20 cellular contexts compared by ENCODE assay signal in the genomic region with DNA sequence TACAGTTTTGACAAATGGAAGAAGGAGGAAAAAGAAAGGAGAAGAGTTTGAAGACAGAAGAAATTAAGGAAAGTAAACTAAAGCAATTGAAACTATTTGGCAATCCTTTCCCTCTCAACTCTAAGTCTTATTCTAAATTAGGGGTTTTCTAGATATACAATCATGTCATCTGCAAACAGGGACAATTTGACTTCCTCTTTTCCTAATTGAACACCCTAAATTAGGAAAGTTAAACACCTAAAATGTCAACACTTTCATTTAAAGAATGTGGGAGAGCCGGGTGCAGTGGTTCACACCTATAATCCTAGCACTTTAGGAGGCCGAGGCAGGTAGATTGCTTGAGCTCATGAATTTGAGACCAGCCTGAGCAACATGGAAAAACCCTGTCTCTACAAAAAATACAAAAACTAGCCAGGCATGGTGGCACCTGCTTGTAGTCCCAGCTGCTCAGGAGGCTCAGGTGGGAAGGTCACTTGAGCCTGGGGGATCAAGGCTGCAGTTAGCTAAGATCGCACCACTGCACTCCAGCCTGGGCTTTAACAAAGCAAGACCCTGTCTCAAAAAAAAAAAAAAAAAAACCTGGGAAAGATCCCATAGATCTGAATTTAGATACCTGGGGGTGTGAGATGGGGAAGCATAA. TPM values are rescaled to one million over a fixed set of nuclear protein-coding genes. Genes with fewer than 3 reads are reported as not detected.
DNase-seq lines count a peak whose midpoint lies in the region; ATAC-seq, FAIRE-seq and TF ChIP-seq lines count a peak whose summit lies in the region.
"Had no signal": no experiment of that assay in that cellular context is flagged by ENCODE, and none has a peak within 500 bp of the region (broad histone marks: within the 10 kb centered on the region; RNA-seq: fewer than 3 reads in every experiment).

No MANE protein-coding gene starts in this region.

- no peak overlapping the region for H2AFZ ChIP-seq in OCI-LY3 (ENCODE audit: low read depth, low read length)
- H2AFZ ChIP-seq in HepG2 (ENCODE audit: low read length) = no peak overlapping the region

- WGBS in right cardiac atrium = 84% methylated on average over 3 of the region's 3 CpGs
- 28% methylated on average over 3 of the region's 3 CpGs for WGBS in HepG2 (ENCODE audit: low lambda C conversion rate)
- WGBS in sigmoid colon, 2 donors = 82 to 85% methylated on average over 3 of the region's 3 CpGs

- H4K20me1 ChIP-seq in OCI-LY3 (ENCODE audit: insufficient read depth, low read length) = no peaks in the 10 kb centered on the region
- no peaks in the 10 kb centered on the region for H4K20me1 ChIP-seq in HepG2 (ENCODE audit: insufficient read depth, low read length)

- H3K79me2 ChIP-seq in OCI-LY3 (ENCODE audit: low read length) (peaks cover 69% of the 10 kb centered on the region), HepG2 (ENCODE audit: insufficient read depth, low read length) (no peaks in the 10 kb centered on the region)

- intact Hi-C loops in right cardiac atrium (cut with DNase I) (no loop called here), cardiac septum (cut with DNase I) (no loop called here), tibial artery (cut with DNase I; ENCODE audit: low total_unique reads) (no loop called here), HepG2 (cut with micrococcal nuclease; ENCODE audit: unreplicated experiment) (no loop called here), sigmoid colon (cut with DNase I) (no loop called here)

- H3K36me3 ChIP-seq in OCI-LY3 (replicated peaks; ENCODE audit: low read depth, low read length) = peaks cover 13% of the 10 kb centered on the region
- no peaks in the 10 kb centered on the region for H3K36me3 ChIP-seq in tibial artery
- H3K36me3 ChIP-seq in HepG2 (replicated peaks in 1 of 2; ENCODE audit: control insufficient read depth in 1 of 2, insufficient read depth in 2 of 2, low read length in 2 of 2) = no peaks in the 10 kb centered on the region
- no peaks in the 10 kb centered on the region for H3K36me3 ChIP-seq in sigmoid colon
- H3K36me3 ChIP-seq: uterus had no signal

- TF ChIP-seq EP300 in HepG2 (IDR thresholded peaks at IDR 0.05; ENCODE audit: low read depth in 2 of 2, low read length in 2 of 2) (no peak), HepG2 (CRISPR knock-in tag; IDR thresholded peaks at IDR 0.05; ENCODE audit: borderline replicate concordance) (no peak), sigmoid colon (IDR thresholded peaks at IDR 0.05) (no peak)

- no peak for TF ChIP-seq POLR2A in HepG2 (IDR thresholded peaks at IDR 0.05; ENCODE audit: insufficient read depth in 1 of 2, low read depth in 2 of 2, low read length in 2 of 2)
- TF ChIP-seq POLR2A in sigmoid colon (IDR thresholded peaks at IDR 0.05) = no peak

- H3K4me2 ChIP-seq in OCI-LY3 (ENCODE audit: low read length) = peak overlapping the region; percentile 94
- H3K4me2 ChIP-seq in HepG2 (ENCODE audit: low read depth, low read length) = no peak overlapping the region

- FAIRE-seq in HepG2 (lab: Jason Lieb, UNC) = no peak
- FAIRE-seq: HTR-8/SVneo, TTC549 had no signal

- BruUV-seq in HepG2 (replicated peaks; lab: Mats Ljungman, UMichigan) = no TSS peak

- peaks cover 6% of the 10 kb centered on the region for H3K4me1 ChIP-seq in right cardiac atrium (ENCODE audit: control insufficient read depth, insufficient read depth, low read length)
- H3K4me1 ChIP-seq in OCI-LY3 (ENCODE audit: low read length) = peaks cover 96% of the 10 kb centered on the region
- H3K4me1 ChIP-seq in tibial artery = peaks cover 0 to 80% (median 30%) of the 10 kb centered on the region in 4 donors
- no peaks in the 10 kb centered on the region for H3K4me1 ChIP-seq in HepG2 (ENCODE audit: insufficient read depth, low read length)
- peaks cover 0 to 68% (median 62%) of the 10 kb centered on the region in 4 donors for H3K4me1 ChIP-seq in sigmoid colon
- H3K4me1 ChIP-seq: uterus had no signal

- H3K9ac ChIP-seq in OCI-LY3 (ENCODE audit: low read length) (peak overlapping the region; percentile 85), HepG2 (ENCODE audit: insufficient read depth, low read depth, low read length) (no peak overlapping the region)

- CTCF ChIA-PET in HepG2 (lab: Yijun Ruan, JAX; ENCODE audit: low intra/inter-chr PET ratio, low total read pairs) = no interaction called here

- H3K4me3 ChIP-seq in right cardiac atrium (ENCODE audit: low read length) (no peak overlapping the region), OCI-LY3 (ENCODE audit: low read length) (peak overlapping the region; percentile 69), tibial artery (no peak overlapping the region), HepG2 (replicated peaks in 1 of 3; ENCODE audit: insufficient read depth in 1 of 3, low read depth in 2 of 3, low read length in 3 of 3) (no peak overlapping the region), sigmoid colon (no peak overlapping the region)
- H3K4me3 ChIP-seq: uterus had no signal

- in situ Hi-C loops in HepG2 (cut with HindIII; ENCODE audit: extremely low pct_ligation_motif_present, low pct_unique_long_range_greater_than_20kb) = no loop called here

- POLR2A ChIA-PET in HepG2 (lab: Yijun Ruan, JAX) = no interaction called here

- H3K27me3 ChIP-seq in right cardiac atrium (ENCODE audit: control insufficient read depth, insufficient read depth) = no peaks in the 10 kb centered on the region
- H3K27me3 ChIP-seq in OCI-LY3 (ENCODE audit: low read depth, low read length) = no peaks in the 10 kb centered on the region
- H3K27me3 ChIP-seq in tibial artery = no peaks in the 10 kb centered on the region
- peaks cover 0 to 5% of the 10 kb centered on the region in 2 experiments; a peak in 2 of 5 replicates for H3K27me3 ChIP-seq in HepG2 (ENCODE audit: control insufficient read depth in 1 of 2, insufficient read depth in 2 of 2, low read length in 2 of 2)
- H3K27me3 ChIP-seq in sigmoid colon = no peaks in the 10 kb centered on the region
- H3K27me3 ChIP-seq: uterus had no signal

- no peak for TF ChIP-seq CTCF in OCI-LY3 (IDR thresholded peaks at IDR 0.05; ENCODE audit: low read depth, low read length)
- TF ChIP-seq CTCF in tibial artery (IDR thresholded peaks at IDR 0.05) = no peak
- no peak for TF ChIP-seq CTCF in HepG2 (CRISPR knock-in tag; IDR thresholded peaks at IDR 0.05)
- TF ChIP-seq CTCF in sigmoid colon (IDR thresholded peaks at IDR 0.05) = no peak

- no peak for ATAC-seq in right cardiac atrium
- ATAC-seq in HG02642 (IDR thresholded peaks at IDR 0.05; ENCODE audit: poor library complexity, unreplicated experiment) = peak; percentile 33
- ATAC-seq in HepG2 = no peak

- TF ChIP-seq RAD21 in HepG2 (CRISPR knock-in tag; IDR thresholded peaks at IDR 0.05) = no peak

- DNase-seq in right cardiac atrium (no peak), cardiac septum (ENCODE audit: low spot score) (no peak), tibial artery (no peak), DMS79 treated with DMSO at 0.1 percent for 48 hours (lab: John Stamatoyannopoulos, UW) (no peak), HepG2 (ENCODE audit: low spot score) (no peak), sigmoid colon (no peak)
- DNase-seq: ACHN; activated CD4-positive, alpha-beta T cell treated with anti-CD3 and anti-CD28 coated beads for 4 hours; activated CD8-positive, alpha-beta memory T cell treated with anti-CD3 and anti-CD28 coated beads, Interleukin-2, amount 10 ng/mL, durations not matched to agents 7 days and 5 days; activated gamma-delta T cell; C1 segment of cervical spinal cord; NCI-H526; nephron progenitor cell; posterior cingulate gyrus; uterus had no signal

- H3K9me3 ChIP-seq in right cardiac atrium (ENCODE audit: control insufficient read depth, low read length) = no peaks in the 10 kb centered on the region
- H3K9me3 ChIP-seq in OCI-LY3 (ENCODE audit: insufficient read depth, low read length) = no peaks in the 10 kb centered on the region
- H3K9me3 ChIP-seq in tibial artery = no peaks in the 10 kb centered on the region
- no peaks in the 10 kb centered on the region for H3K9me3 ChIP-seq in HepG2 (ENCODE audit: low read length)
- H3K9me3 ChIP-seq in sigmoid colon = no peaks in the 10 kb centered on the region
- H3K9me3 ChIP-seq: uterus had no signal

- H3K27ac ChIP-seq in right cardiac atrium (ENCODE audit: low read length) (peak overlapping the region; percentile 27), OCI-LY3 (ENCODE audit: low read length) (peak overlapping the region; percentile 96), tibial artery (peak overlapping the region; percentile 1 to 3), HepG2 (ENCODE audit: extremely low read length, insufficient read depth, low read length) (no peak overlapping the region), sigmoid colon (no peak overlapping the region)
- H3K27ac ChIP-seq: epithelial cell of prostate, uterus had no signal

TF ChIP-seq in HepG2, 621 proteins besides CTCF, POLR2A, EP300 and RAD21 (continues in another document):
- TF ChIP-seq ZSCAN12 (CRISPR knock-in tag; IDR thresholded peaks at IDR 0.05) = no peak

RNA-seq across cellular contexts. Expression of a gene that starts 33.1 kb away (rescaled TPM):
- total RNA-seq in right cardiac atrium (100 to 1,000 TPM; 307 to 359 (median 329) TPM), cardiac septum (351 TPM), HepG2 (2016; rRNA removed; fragmentation: Illumina TruSeq; extraction: Trizol) (not detected in 2 replicates), sigmoid colon (100 to 1,000 TPM; 311 to 384 (median 369) TPM)
- polyA plus RNA-seq in right cardiac atrium (105 TPM), HepG2 (2011; rRNA removed) (not detected in 2 replicates), sigmoid colon (10 to 100 TPM in 1 of 3 donors, 1 to 10 TPM in 2; 1.4 to 12.2 (median 8.4) TPM)
- not detected in 2 replicates for total RNA-seq in HepG2 (2016; cell fraction: cytosol; rRNA removed; fragmentation: Illumina TruSeq; extraction: Trizol; ENCODE audit: low read depth)
- not detected in 2 replicates for total RNA-seq in HepG2 (2016; cell fraction: insoluble cytoplasmic fraction; rRNA removed; fragmentation: Illumina TruSeq; extraction: Trizol)
- not detected in 2 replicates for total RNA-seq in HepG2 (2016; cell fraction: membrane; rRNA removed; fragmentation: Illumina TruSeq; extraction: Trizol)
- not detected in 2 replicates for total RNA-seq in HepG2 (2016; cell fraction: nucleus; rRNA removed; fragmentation: Illumina TruSeq; extraction: Trizol)
- polyA plus RNA-seq in HepG2 (2011; cell fraction: cytosol; rRNA removed) = 0.01 TPM in 1 of 2 replicates, not detected in the other
- polyA plus RNA-seq in HepG2 (2011; cell fraction: nucleus; rRNA removed) = not detected in 2 replicates
- not detected in 2 replicates for polyA plus RNA-seq in HepG2 (2012)
- polyA plus RNA-seq in HepG2 (2016; cell fraction: cytosol; fragmentation: Illumina TruSeq; extraction: Trizol; ENCODE audit: low read depth) = not detected in 2 replicates
- not detected in 2 replicates for polyA plus RNA-seq in HepG2 (2016; cell fraction: insoluble cytoplasmic fraction; fragmentation: Illumina TruSeq; extraction: Trizol; ENCODE audit: low read depth)
- not detected in 2 replicates for polyA plus RNA-seq in HepG2 (2016; cell fraction: membrane; fragmentation: Illumina TruSeq; extraction: Trizol; ENCODE audit: low read depth)
- not detected in 2 replicates for polyA plus RNA-seq in HepG2 (2016; cell fraction: nucleus; fragmentation: Illumina TruSeq; extraction: Trizol; ENCODE audit: insufficient read depth, low read depth)
- polyA minus RNA-seq in HepG2 (2011; rRNA and poly(A)+ RNA removed; ENCODE audit: low replicate concordance) = 1.2 TPM in 1 of 2 replicates, not detected in the other
- not detected in 2 replicates for polyA minus RNA-seq in HepG2 (2011; cell fraction: cytosol; rRNA and poly(A)+ RNA removed)
- polyA minus RNA-seq in HepG2 (2011; cell fraction: nucleus; rRNA and poly(A)+ RNA removed) = not detected in 2 replicates

Comparison
In these comparisons a context has a peak if more than half of its experiments do, and no peak if none do; other contexts are left out.
1. H3K27ac ChIP-seq: peak in right cardiac atrium (single experiment), OCI-LY3 (single experiment) and tibial artery (2 of 2); none in HepG2 (single experiment) and sigmoid colon (0 of 4).
2. RNA of a gene that starts 33.1 kb away (total RNA-seq): 311 to 384 TPM in sigmoid colon, 351 TPM in cardiac septum (single experiment) and 307 to 359 TPM in right cardiac atrium; not detected in HepG2; every median in the first group is over 100 times any median in the second.